26 cellular contexts compared by ENCODE assay signal in the genomic region with DNA sequence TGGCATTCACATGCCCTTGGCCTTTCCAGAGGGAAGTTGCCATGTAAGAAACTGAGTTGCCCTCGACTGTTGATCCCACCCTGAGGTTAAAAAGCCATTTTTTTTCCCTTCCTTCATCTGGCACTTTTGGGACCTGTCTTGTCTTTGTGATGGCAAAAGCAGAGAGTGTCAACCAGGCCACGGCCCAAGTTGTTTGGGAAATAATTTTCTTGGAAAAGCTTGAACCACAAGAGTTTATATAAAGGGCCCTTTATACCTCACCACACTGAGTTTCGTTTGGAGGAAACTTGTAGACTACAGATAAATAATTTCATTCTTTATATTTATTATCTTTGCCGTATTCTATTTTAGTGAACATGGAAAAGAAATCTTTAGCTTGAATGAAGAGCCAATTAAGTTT. TPM values are rescaled to one million over a fixed set of nuclear protein-coding genes. Genes with fewer than 3 reads are reported as not detected.
DNase-seq lines count a peak whose midpoint lies in the region; ATAC-seq, FAIRE-seq and TF ChIP-seq lines count a peak whose summit lies in the region.
"Had no signal": no experiment of that assay in that cellular context is flagged by ENCODE, and none has a peak within 500 bp of the region (broad histone marks: within the 10 kb centered on the region; RNA-seq: fewer than 3 reads in every experiment).

No MANE protein-coding gene starts in this region.

- H3K9me3 Mint-ChIP-seq in osteocyte (ENCODE audit: unreplicated experiment) = peaks cover 9% of the 10 kb centered on the region
- H3K9me3 Mint-ChIP-seq in activated naive CD8-positive, alpha-beta T cell treated with anti-CD3 and anti-CD28 coated beads, Interleukin-2, amount 50 U/mL, for 24 hours = no peaks in the 10 kb centered on the region
- H3K9me3 Mint-ChIP-seq: CD4-positive, alpha-beta memory T cell had no signal

- H3K4me1 ChIP-seq in Panc1 (ENCODE audit: control insufficient read depth, insufficient read depth, low read length) = no peaks in the 10 kb centered on the region
- peaks cover 0 to 12% (median 2%) of the 10 kb centered on the region in 4 donors for H3K4me1 ChIP-seq in esophagus muscularis mucosa
- no peaks in the 10 kb centered on the region for H3K4me1 ChIP-seq in neuronal stem cell (ENCODE audit: control insufficient read depth in 2 of 2, insufficient read depth in 1 of 2, low read depth in 1 of 2, low read length in 2 of 2)
- peaks cover 0 to 21% (median 0%) of the 10 kb centered on the region in 12 donors for H3K4me1 ChIP-seq in heart left ventricle
- H3K4me1 ChIP-seq: A549 had no signal

- no peak overlapping the region for H2BK5ac ChIP-seq in neuronal stem cell (ENCODE audit: low read length)

- H3K14ac ChIP-seq in neuronal stem cell (ENCODE audit: low read length) = no peak overlapping the region

- TF ChIP-seq CTCF in Panc1 (IDR thresholded peaks at IDR 0.05) (no peak), esophagus muscularis mucosa (IDR thresholded peaks at IDR 0.05) (no peak), osteocyte (IDR thresholded peaks at IDR 0.05) (no peak), heart left ventricle (IDR thresholded peaks at IDR 0.05) (no peak)

- no peak overlapping the region for H2BK12ac ChIP-seq in neuronal stem cell (ENCODE audit: low read length)

- no peak for TF ChIP-seq POLR2A in esophagus muscularis mucosa (IDR thresholded peaks at IDR 0.05; ENCODE audit: low read depth)
- TF ChIP-seq POLR2A in heart left ventricle (IDR thresholded peaks at IDR 0.05) = no peak

- H3K4ac ChIP-seq in neuronal stem cell (ENCODE audit: low read length) = no peak overlapping the region

- H4K91ac ChIP-seq in neuronal stem cell (ENCODE audit: low read depth, low read length, poor library complexity) = no peak overlapping the region

- no peak overlapping the region for H2AK5ac ChIP-seq in neuronal stem cell (ENCODE audit: low read depth, low read length)

- in situ Hi-C loops in Panc1 (cut with HindIII; ENCODE audit: low pct_unique_long_range_greater_than_20kb, low sequenced_read_pairs) = no loop called here

- H3K4me3 ChIP-seq in Panc1 (ENCODE audit: low read depth in 2 of 2, low read length in 2 of 2) (no peak overlapping the region), esophagus muscularis mucosa (no peak overlapping the region), neuronal stem cell (ENCODE audit: low read length in 2 of 2) (no peak overlapping the region), heart left ventricle (no peak overlapping the region)
- H3K4me3 ChIP-seq: A549, SJSA1 had no signal

- H3K4me3 Mint-ChIP-seq in osteocyte (ENCODE audit: unreplicated experiment) = no peak overlapping the region
- no peak overlapping the region for H3K4me3 Mint-ChIP-seq in activated naive CD8-positive, alpha-beta T cell treated with anti-CD3 and anti-CD28 coated beads, Interleukin-2, amount 50 U/mL, for 24 hours

- H3K9me3 ChIP-seq in Panc1 (ENCODE audit: control insufficient read depth, insufficient read depth, low read depth, low read length) = no peaks in the 10 kb centered on the region
- H3K9me3 ChIP-seq in esophagus muscularis mucosa = no peaks in the 10 kb centered on the region
- H3K9me3 ChIP-seq in neuronal stem cell (replicated peaks in 1 of 2; ENCODE audit: control insufficient read depth in 2 of 2, insufficient read depth in 1 of 2, low read depth in 1 of 2, low read length in 2 of 2) = no peaks in the 10 kb centered on the region
- H3K9me3 ChIP-seq in heart left ventricle = no peaks in the 10 kb centered on the region
- H3K9me3 ChIP-seq: A549, SJSA1 had no signal

- H3K79me1 ChIP-seq in neuronal stem cell (ENCODE audit: low read depth, low read length) = no peaks in the 10 kb centered on the region

- H3K4me2 ChIP-seq in neuronal stem cell (ENCODE audit: insufficient read depth, low read length, poor library complexity, severe bottlenecking) = no peak overlapping the region
- H3K4me2 ChIP-seq: A549 had no signal

- no peak for ATAC-seq in Panc1
- ATAC-seq in heart left ventricle = no peak
- ATAC-seq in activated naive CD8-positive, alpha-beta T cell treated with anti-CD3 and anti-CD28 coated beads, Interleukin-2, amount 50 U/mL, for 24 hours = no peak
- ATAC-seq: A549, PC-3 had no signal

- no peak overlapping the region for H3K18ac ChIP-seq in neuronal stem cell (ENCODE audit: low read length)

- TF ChIP-seq EP300 in esophagus muscularis mucosa (IDR thresholded peaks at IDR 0.05) = no peak

- POLR2A ChIA-PET in Panc1 (lab: Charles Lee) = no interaction called here

- H3K27me3 ChIP-seq in Panc1 (ENCODE audit: control insufficient read depth, insufficient read depth, low read length) = no peaks in the 10 kb centered on the region
- H3K27me3 ChIP-seq in esophagus muscularis mucosa = no peaks in the 10 kb centered on the region
- no peaks in the 10 kb centered on the region for H3K27me3 ChIP-seq in neuronal stem cell (ENCODE audit: control insufficient read depth in 3 of 3, insufficient read depth in 3 of 3, low read depth in 1 of 3, low read length in 3 of 3)
- no peaks in the 10 kb centered on the region for H3K27me3 ChIP-seq in heart left ventricle
- H3K27me3 ChIP-seq: SJSA1 had no signal

- no peaks in the 10 kb centered on the region for H3K36me3 Mint-ChIP-seq in osteocyte (ENCODE audit: unreplicated experiment)
- no peaks in the 10 kb centered on the region for H3K36me3 Mint-ChIP-seq in activated naive CD8-positive, alpha-beta T cell treated with anti-CD3 and anti-CD28 coated beads, Interleukin-2, amount 50 U/mL, for 24 hours (ENCODE audit: low read depth)
- H3K36me3 Mint-ChIP-seq: CD4-positive, alpha-beta memory T cell had no signal

- intact Hi-C loops in Panc1 (cut with micrococcal nuclease; ENCODE audit: unreplicated experiment) (no loop called here), esophagus muscularis mucosa (cut with DNase I) (no loop called here), heart left ventricle (cut with DNase I) (no loop called here)

- no peak overlapping the region for H2AFZ ChIP-seq in neuronal stem cell (ENCODE audit: low read length)

- H2BK120ac ChIP-seq in neuronal stem cell (ENCODE audit: low read depth, low read length) = no peak overlapping the region

- no peak overlapping the region for H3K23ac ChIP-seq in neuronal stem cell (ENCODE audit: low read depth, low read length, poor library complexity)

- 66% methylated on average over 4 of the region's 4 CpGs for WGBS in esophagus muscularis mucosa
- WGBS in neuronal stem cell (ENCODE audit: extremely low coverage in 2 of 2, insufficient read length in 2 of 2, insufficient replicate concordance in 1 of 2), 2 donors = no CpG with 5 or more reads among the region's 4 CpGs
- 82 to 90% (median 85%) methylated on average over 4 of the region's 4 CpGs for WGBS in heart left ventricle, 4 donors

- BruUV-seq in Panc1 (replicated peaks; lab: Mats Ljungman, UMichigan) = no TSS peak

- H3K27ac ChIP-seq in Panc1 (ENCODE audit: low read length) (peak overlapping the region; percentile 17; the same call in 1 of the 2 replicates), esophagus muscularis mucosa (replicated peaks in 1 of 4) (no peak overlapping the region), neuronal stem cell (replicated peaks; ENCODE audit: low read length) (no peak overlapping the region), heart left ventricle (no peak overlapping the region)
- H3K27ac ChIP-seq: A549, SJSA1 had no signal

- H3K4me1 Mint-ChIP-seq in osteocyte (ENCODE audit: unreplicated experiment) = peaks cover 53% of the 10 kb centered on the region
- no peaks in the 10 kb centered on the region for H3K4me1 Mint-ChIP-seq in activated naive CD8-positive, alpha-beta T cell treated with anti-CD3 and anti-CD28 coated beads, Interleukin-2, amount 50 U/mL, for 24 hours

- no peak overlapping the region for H4K8ac ChIP-seq in neuronal stem cell (ENCODE audit: low read depth, low read length)

- DNase-seq in Panc1 (ENCODE audit: low read depth, low spot score) (no peak), esophagus muscularis mucosa (ENCODE audit: extremely low spot score) (peak; percentile 37), osteocyte (ENCODE audit: extremely low spot score, unreplicated experiment) (no peak), RCC 7860 (ENCODE audit: low spot score) (no peak), neuronal stem cell (ENCODE audit: low spot score) (no peak), heart left ventricle (no peak)
- DNase-seq in activated naive CD8-positive, alpha-beta T cell treated with anti-CD3 and anti-CD28 coated beads, Interleukin-2, amount 50 U/mL, for 24 hours = no peak
- DNase-seq: C1 segment of cervical spinal cord; CD4-positive, alpha-beta memory T cell; COR-L47; DMS53; Karpas-422; NCI-H1092 treated with DMSO at 0.1 percent for 48 hours; NCI-H1436; NCI-H187 treated with DMSO at 0.1 percent for 48 hours; NCI-H2171 treated with DMSO at 0.1 percent for 48 hours; NCI-H524 treated with DMSO at 0.1 percent for 48 hours; NCI-H774; NK-92 treated with Interleukin-12 subunit alpha and Interleukin-12 subunit beta, amount 100 ng/mL, for 24 hours; PC-3; Right ventricle myocardium superior; RPMI8226 had no signal

- H2BK15ac ChIP-seq in neuronal stem cell (ENCODE audit: low read length) = no peak overlapping the region

- H3K9ac ChIP-seq in neuronal stem cell (ENCODE audit: low read depth, low read length, poor library complexity) = no peak overlapping the region

- H3K36me3 ChIP-seq in Panc1 (ENCODE audit: control insufficient read depth, insufficient read depth, low read length) (no peaks in the 10 kb centered on the region), esophagus muscularis mucosa (no peaks in the 10 kb centered on the region), neuronal stem cell (replicated peaks in 1 of 2; ENCODE audit: control insufficient read depth in 2 of 2, insufficient read depth in 2 of 2, low read length in 2 of 2) (no peaks in the 10 kb centered on the region), heart left ventricle (no peaks in the 10 kb centered on the region)
- H3K36me3 ChIP-seq: SJSA1 had no signal

- CTCF ChIA-PET in Panc1 (lab: Charles Lee) = no interaction called here

- H3K27ac Mint-ChIP-seq in osteocyte (ENCODE audit: unreplicated experiment) = peak overlapping the region; percentile 74
- H3K27ac Mint-ChIP-seq in activated naive CD8-positive, alpha-beta T cell treated with anti-CD3 and anti-CD28 coated beads, Interleukin-2, amount 50 U/mL, for 24 hours = no peak overlapping the region
- H3K27ac Mint-ChIP-seq: CD4-positive, alpha-beta memory T cell had no signal

- H3K27me3 Mint-ChIP-seq in osteocyte (ENCODE audit: unreplicated experiment) = no peaks in the 10 kb centered on the region
- peaks cover 7% of the 10 kb centered on the region for H3K27me3 Mint-ChIP-seq in activated naive CD8-positive, alpha-beta T cell treated with anti-CD3 and anti-CD28 coated beads, Interleukin-2, amount 50 U/mL, for 24 hours

- no peak for FAIRE-seq in RCC 7860 (lab: Jason Lieb, UNC)
- FAIRE-seq: A549, H1 had no signal

RNA-seq across cellular contexts. Expression of gene ACTBL2, which starts 34.3 kb away (rescaled TPM):
- not detected for total RNA-seq in Panc1 (2021; ENCODE audit: unreplicated experiment)
- polyA plus RNA-seq in Panc1 (2012; ENCODE audit: insufficient read length) = not detected
- not detected for total RNA-seq in esophagus muscularis mucosa
- total RNA-seq in osteocyte = not detected in 2 replicates
- not detected for polyA plus RNA-seq in neuronal stem cell (2013, experiment 1 of 2)
- not detected for polyA plus RNA-seq in neuronal stem cell (2013, experiment 2 of 2)
- under 1 TPM in 1 of 9 donors, not detected in 8; 0.09 TPM for total RNA-seq in heart left ventricle
- not detected for polyA plus RNA-seq in heart left ventricle
- total RNA-seq: CD4-positive, alpha-beta memory T cell; G401; H1; Right ventricle myocardium superior; SJSA1 had no signal
- polyA plus RNA-seq: CD4-positive, alpha-beta memory T cell; H1 had no signal
